Comparison of ENCODE assay signal across 10 cellular contexts in genomic region chr4:157043131-157043530, GRCh38. TPM values are rescaled to one million over a fixed set of nuclear protein-coding genes. Genes with fewer than 3 reads are reported as not detected.
DNase-seq lines count a peak whose midpoint lies in the region; ATAC-seq and TF ChIP-seq lines count a peak whose summit lies in the region.
"Had no signal": no experiment of that assay in that cellular context is flagged by ENCODE, and none has a peak within 500 bp of the region (broad histone marks: within the 10 kb centered on the region; RNA-seq: fewer than 3 reads in every experiment).

No MANE protein-coding gene starts in this region.

- intact Hi-C loops in right lobe of liver (cut with DNase I): loop anchor here in 1 of 2 donors (10.0 kb wide), 1 partner anchor 48 kb away; no protein-coding TSS in a partner anchor

- H3K4me1 ChIP-seq in right lobe of liver: no peaks in the 10 kb centered on the region
- H3K4me1 ChIP-seq in CD8-positive, alpha-beta memory T cell (ENCODE audit: insufficient read depth, low read length): no peaks in the 10 kb centered on the region

- no peaks in the 10 kb centered on the region for H3K36me3 Mint-ChIP-seq in CD8-positive, alpha-beta memory T cell

- DNase-seq in EL (peak; percentile 49), NAMALWA (ENCODE audit: low spot score) (peak; percentile 17), astrocyte of the hippocampus (ENCODE audit: low read depth, low spot score) (peak; percentile 48), right lobe of liver (no peak)
- DNase-seq in CD8-positive, alpha-beta memory T cell: no peak
- DNase-seq: activated CD4-positive, alpha-beta T cell treated with anti-CD3 and anti-CD28 coated beads, Interleukin-2, amount 50 U/mL, for 48 hours; NCI-H2029 had no signal

- H3K4me1 Mint-ChIP-seq in CD8-positive, alpha-beta memory T cell: no peaks in the 10 kb centered on the region

- no peak overlapping the region for H3K27ac Mint-ChIP-seq in CD8-positive, alpha-beta memory T cell

- H3K9me3 ChIP-seq in right lobe of liver: no peaks in the 10 kb centered on the region
- H3K9me3 ChIP-seq in CD8-positive, alpha-beta memory T cell (ENCODE audit: low read length): no peaks in the 10 kb centered on the region

- POLR2A ChIA-PET in CD8-positive, alpha-beta memory T cell (lab: Charles Lee): no interaction called here

- no peaks in the 10 kb centered on the region for H3K27me3 ChIP-seq in right lobe of liver
- H3K27me3 ChIP-seq in CD8-positive, alpha-beta memory T cell (ENCODE audit: insufficient read depth, low read length, poor library complexity, severe bottlenecking): no peaks in the 10 kb centered on the region

- no peak overlapping the region for H3K4me3 Mint-ChIP-seq in CD8-positive, alpha-beta memory T cell

- ATAC-seq in right lobe of liver (peak; percentile 38 to 54 (median 44)), GM19035 (IDR thresholded peaks at IDR 0.05; ENCODE audit: unreplicated experiment) (no peak), GM18520 (IDR thresholded peaks at IDR 0.05; ENCODE audit: unreplicated experiment) (no peak), HG03039 (IDR thresholded peaks at IDR 0.05; ENCODE audit: unreplicated experiment) (no peak)

- no peak overlapping the region for H3K4me3 ChIP-seq in right lobe of liver
- H3K4me3 ChIP-seq in CD8-positive, alpha-beta memory T cell (ENCODE audit: low read length): no peak overlapping the region

- TF ChIP-seq CTCF in right lobe of liver (IDR thresholded peaks at IDR 0.05): peak in 2 of 4 donors; percentile 8

- H3K9me3 Mint-ChIP-seq in CD8-positive, alpha-beta memory T cell: peaks cover 0 to 5% (median 0%) of the 10 kb centered on the region in 5 donors

- no peak overlapping the region for H3K27ac ChIP-seq in right lobe of liver
- no peak overlapping the region for H3K27ac ChIP-seq in CD8-positive, alpha-beta memory T cell (ENCODE audit: low read depth, low read length)

- H3K36me3 ChIP-seq in right lobe of liver: no peaks in the 10 kb centered on the region
- no peaks in the 10 kb centered on the region for H3K36me3 ChIP-seq in CD8-positive, alpha-beta memory T cell (ENCODE audit: insufficient read depth, low read length)

- CTCF ChIA-PET in CD8-positive, alpha-beta memory T cell (lab: Charles Lee): no interaction called here

- WGBS in right lobe of liver (ENCODE audit: insufficient coverage, low coverage, low lambda C conversion rate, missing lambda C conversion rate): 0% methylated on average over 1 of the region's 2 CpGs

- H3K27me3 Mint-ChIP-seq in CD8-positive, alpha-beta memory T cell: no peaks in the 10 kb centered on the region

- no peak for TF ChIP-seq POLR2A in right lobe of liver (IDR thresholded peaks at IDR 0.05)

RNA-seq across cellular contexts. Expression of gene GLRB, which starts 32.8 kb away (rescaled TPM):
- 1 to 10 TPM in 2 of 6 experiments, under 1 TPM in 4; 0.12 to 1.7 (median 0.36) TPM for total RNA-seq in right lobe of liver
- total RNA-seq in CD8-positive, alpha-beta memory T cell: not detected
- polyA plus RNA-seq in CD8-positive, alpha-beta memory T cell: not detected

Comparison
In these comparisons a context has a peak if more than half of its experiments do, and no peak if none do; other contexts are left out.
1. DNase-seq: peak in EL (single experiment), NAMALWA (single experiment) and astrocyte of the hippocampus (single experiment); none in right lobe of liver (0 of 3) and CD8-positive, alpha-beta memory T cell (0 of 5).
2. ATAC-seq: peak in right lobe of liver (4 of 4); none in GM19035 (single experiment), GM18520 (single experiment) and HG03039 (single experiment).